24 cellular contexts compared by ENCODE assay signal in the genomic region with DNA sequence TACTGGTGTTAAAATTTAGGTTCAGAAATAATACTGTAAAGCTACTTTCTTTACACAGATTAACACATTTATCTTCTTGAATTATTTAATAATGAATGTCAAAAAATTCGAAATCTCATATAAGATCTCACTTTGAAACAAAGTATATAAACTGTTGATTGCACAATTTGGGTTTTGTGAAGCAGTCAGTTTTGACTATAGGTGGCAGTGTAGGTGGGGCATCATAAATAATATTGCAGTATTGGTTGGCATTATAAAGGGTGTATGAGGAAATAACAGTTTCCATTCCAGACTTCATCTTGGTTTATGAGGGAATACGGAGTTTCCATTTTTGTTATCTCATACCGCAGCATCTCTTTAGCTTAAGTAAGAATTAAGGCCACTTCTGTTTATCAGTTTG. TPM values are rescaled to one million over a fixed set of nuclear protein-coding genes. Genes with fewer than 3 reads are reported as not detected.
A peak's percentile ranks its signal among the peaks of the same experiment; 100 is the strongest.
DNase-seq lines count a peak whose midpoint lies in the region; ATAC-seq, FAIRE-seq and TF ChIP-seq lines count a peak whose summit lies in the region.
"Had no signal": no experiment of that assay in that cellular context is flagged by ENCODE, and none has a peak within 500 bp of the region (broad histone marks: within the 10 kb centered on the region; RNA-seq: fewer than 3 reads in every experiment).

No MANE protein-coding gene starts in this region.

- no peak overlapping the region for H2AFZ ChIP-seq in GM23338
- no peak overlapping the region for H2AFZ ChIP-seq in OCI-LY1 (ENCODE audit: low read length)

- H3K4me2 ChIP-seq in GM23338 (no peak overlapping the region), OCI-LY1 (ENCODE audit: low read length) (no peak overlapping the region)

- ATAC-seq in GM23338 = no peak
- no peak for ATAC-seq in HG03442 (IDR thresholded peaks at IDR 0.05; ENCODE audit: unreplicated experiment)
- ATAC-seq in HG03039 (IDR thresholded peaks at IDR 0.05; ENCODE audit: unreplicated experiment) = no peak
- ATAC-seq: activated CD4-positive, CD25-positive, alpha-beta regulatory T cell treated with anti-CD3 and anti-CD28 coated beads, Interleukin-2, amount 50 U/mL, for 24 hours; natural killer cell treated with Interleukin-12 subunit alpha and Interleukin-12 subunit beta and Interleukin-15 and Interleukin-18, amount 100 ng/mL, for 72 hours had no signal

- no peaks in the 10 kb centered on the region for H3K9me3 ChIP-seq in OCI-LY1 (ENCODE audit: low read length)
- H3K9me3 ChIP-seq: tibial artery had no signal

- in situ Hi-C loops in brain microvascular endothelial cell (cut with HindIII; ENCODE audit: low pct_ligation_motif_present, low sequenced_read_pairs) = no loop called here

- no peaks in the 10 kb centered on the region for H3K27me3 Mint-ChIP-seq in GM23338 (ENCODE audit: insufficient read depth, low read depth, poor library complexity)
- H3K27me3 Mint-ChIP-seq: activated naive CD8-positive, alpha-beta T cell treated with anti-CD3 and anti-CD28 coated beads, Interleukin-2, amount 10 ng/mL, durations not matched to agents 7 days and 5 days; CD8-positive, alpha-beta memory T cell; natural killer cell treated with Interleukin-12 subunit alpha and Interleukin-12 subunit beta and Interleukin-15 and Interleukin-18, amount 100 ng/mL, for 72 hours had no signal

- peak overlapping the region; percentile 55; the same call in 1 of the 2 replicates for H3K27ac ChIP-seq in GM23338 (ENCODE audit: low read depth)
- no peak overlapping the region for H3K27ac ChIP-seq in OCI-LY1 (ENCODE audit: low read depth, low read length, poor library complexity, severe bottlenecking)
- no peak overlapping the region for H3K27ac ChIP-seq in brain microvascular endothelial cell
- H3K27ac ChIP-seq: epithelial cell of prostate, HL-60, tibial artery had no signal

- TF ChIP-seq CTCF in GM23338 (conservative IDR thresholded peaks at IDR 0.05; ENCODE audit: low read depth in 2 of 2) (no peak; a peak in 1 of 4 replicates), OCI-LY1 (IDR thresholded peaks at IDR 0.05; ENCODE audit: low read length) (peak; percentile 21; the same call in 1 of the 2 replicates), brain microvascular endothelial cell (IDR thresholded peaks at IDR 0.05; ENCODE audit: low read depth, low read length, missing control alignments) (peak; percentile 6)

- H3K79me2 ChIP-seq in GM23338 (replicated peaks; ENCODE audit: insufficient read depth) = no peaks in the 10 kb centered on the region
- no peaks in the 10 kb centered on the region for H3K79me2 ChIP-seq in OCI-LY1 (ENCODE audit: insufficient read depth, low read length)

- H3K27ac Mint-ChIP-seq in GM23338 = no peak overlapping the region
- H3K27ac Mint-ChIP-seq: activated naive CD8-positive, alpha-beta T cell treated with anti-CD3 and anti-CD28 coated beads, Interleukin-2, amount 10 ng/mL, durations not matched to agents 7 days and 5 days; T-helper 2 cell treated with Interferon-gamma antibody and Interleukin-4, amounts not matched to agents 5 μg/mL and 100 μg/mL, for 36 hours had no signal

- no peak overlapping the region for H3K4me3 Mint-ChIP-seq in GM23338
- H3K4me3 Mint-ChIP-seq: activated naive CD8-positive, alpha-beta T cell treated with anti-CD3 and anti-CD28 coated beads, Interleukin-2, amount 10 ng/mL, durations not matched to agents 7 days and 5 days; CD8-positive, alpha-beta memory T cell; natural killer cell treated with Interleukin-12 subunit alpha and Interleukin-12 subunit beta and Interleukin-15 and Interleukin-18, amount 100 ng/mL, for 72 hours; T-helper 2 cell treated with Interferon-gamma antibody and Interleukin-4, amounts not matched to agents 5 μg/mL and 100 μg/mL, for 36 hours had no signal

- H3F3A ChIP-seq in GM23338 (replicated peaks; ENCODE audit: low read depth) (no peaks in the 10 kb centered on the region), OCI-LY1 (ENCODE audit: insufficient read depth, low read length) (no peaks in the 10 kb centered on the region)

- H3K36me3 ChIP-seq in GM23338 (ENCODE audit: insufficient read depth) (peaks cover 6% of the 10 kb centered on the region; the same call in 1 of the 2 replicates), OCI-LY1 (ENCODE audit: insufficient read depth, low read length) (peaks cover 41% of the 10 kb centered on the region), brain microvascular endothelial cell (replicated peaks) (peaks cover 6% of the 10 kb centered on the region)

- H3K9me3 Mint-ChIP-seq in GM23338 = no peaks in the 10 kb centered on the region
- H3K9me3 Mint-ChIP-seq: activated naive CD8-positive, alpha-beta T cell treated with anti-CD3 and anti-CD28 coated beads, Interleukin-2, amount 10 ng/mL, durations not matched to agents 7 days and 5 days; CD8-positive, alpha-beta memory T cell; natural killer cell treated with Interleukin-12 subunit alpha and Interleukin-12 subunit beta and Interleukin-15 and Interleukin-18, amount 100 ng/mL, for 72 hours; T-helper 2 cell treated with Interferon-gamma antibody and Interleukin-4, amounts not matched to agents 5 μg/mL and 100 μg/mL, for 36 hours had no signal

- H3K27me3 ChIP-seq in GM23338 (ENCODE audit: insufficient read depth) = no peaks in the 10 kb centered on the region
- no peaks in the 10 kb centered on the region for H3K27me3 ChIP-seq in OCI-LY1 (ENCODE audit: insufficient read depth, low read length)
- no peaks in the 10 kb centered on the region for H3K27me3 ChIP-seq in brain microvascular endothelial cell (replicated peaks)
- H3K27me3 ChIP-seq: tibial artery had no signal

- H4K20me1 ChIP-seq in GM23338 (replicated peaks; ENCODE audit: insufficient read depth) (no peaks in the 10 kb centered on the region), OCI-LY1 (ENCODE audit: insufficient read depth, low read length) (no peaks in the 10 kb centered on the region)

- H3K4me1 ChIP-seq in GM23338 (ENCODE audit: insufficient read depth) (peaks cover 33% of the 10 kb centered on the region), OCI-LY1 (ENCODE audit: insufficient read depth, low read length, severe bottlenecking) (no peaks in the 10 kb centered on the region)

- H3K4me3 ChIP-seq in GM23338 (no peak overlapping the region), OCI-LY1 (ENCODE audit: low read depth, low read length, poor library complexity, severe bottlenecking) (no peak overlapping the region), brain microvascular endothelial cell (ENCODE audit: low read depth, low read length) (no peak overlapping the region)
- H3K4me3 ChIP-seq: tibial artery had no signal

- no peak overlapping the region for H3K9ac ChIP-seq in OCI-LY1 (ENCODE audit: low read length)

- H3K4me1 Mint-ChIP-seq in GM23338 = peaks cover 29% of the 10 kb centered on the region

- DNase-seq in GM23338 (ENCODE audit: low spot score) (no peak), brain microvascular endothelial cell (no peak), mucosa of gallbladder (ENCODE audit: low spot score) (no peak), iPS-NIHi7 (ENCODE audit: extremely low spot score) (no peak)
- DNase-seq: activated naive CD8-positive, alpha-beta T cell treated with anti-CD3 and anti-CD28 coated beads, Interleukin-2, amount 10 ng/mL, durations not matched to agents 7 days and 5 days; CD8-positive, alpha-beta memory T cell; dermis blood vessel endothelial cell; GOT3; KG1; kidney glomerular epithelial cell; mesenchymal stem cell; NCI-H1436; NCI-H524; stimulated activated naive CD4-positive, alpha-beta T cell; tibial artery had no signal

- H3K9me2 ChIP-seq in GM23338 (ENCODE audit: insufficient read depth) (no peaks in the 10 kb centered on the region), OCI-LY1 (ENCODE audit: low read depth, low read length) (no peaks in the 10 kb centered on the region)

- FAIRE-seq in A204.1 (lab: Jason Lieb, UNC) = peak; percentile 35

- H3K36me3 Mint-ChIP-seq in GM23338 (ENCODE audit: low read depth) = peaks cover 29% of the 10 kb centered on the region; the same call in 2 of the 3 replicates

TF ChIP-seq in GM23338, 12 proteins besides CTCF, POLR2A, EP300 and RAD21 (continues in another document):
- TF ChIP-seq EZH2phosphoT487 (IDR thresholded peaks at IDR 0.05; ENCODE audit: unreplicated experiment) = no peak
- no peak for TF ChIP-seq CREB1 (CRISPR knock-in tag; IDR thresholded peaks at IDR 0.05; ENCODE audit: low read depth)
- TF ChIP-seq EZH2 (IDR thresholded peaks at IDR 0.05; ENCODE audit: low read depth, unreplicated experiment) = no peak
- TF ChIP-seq, protein P1, sequence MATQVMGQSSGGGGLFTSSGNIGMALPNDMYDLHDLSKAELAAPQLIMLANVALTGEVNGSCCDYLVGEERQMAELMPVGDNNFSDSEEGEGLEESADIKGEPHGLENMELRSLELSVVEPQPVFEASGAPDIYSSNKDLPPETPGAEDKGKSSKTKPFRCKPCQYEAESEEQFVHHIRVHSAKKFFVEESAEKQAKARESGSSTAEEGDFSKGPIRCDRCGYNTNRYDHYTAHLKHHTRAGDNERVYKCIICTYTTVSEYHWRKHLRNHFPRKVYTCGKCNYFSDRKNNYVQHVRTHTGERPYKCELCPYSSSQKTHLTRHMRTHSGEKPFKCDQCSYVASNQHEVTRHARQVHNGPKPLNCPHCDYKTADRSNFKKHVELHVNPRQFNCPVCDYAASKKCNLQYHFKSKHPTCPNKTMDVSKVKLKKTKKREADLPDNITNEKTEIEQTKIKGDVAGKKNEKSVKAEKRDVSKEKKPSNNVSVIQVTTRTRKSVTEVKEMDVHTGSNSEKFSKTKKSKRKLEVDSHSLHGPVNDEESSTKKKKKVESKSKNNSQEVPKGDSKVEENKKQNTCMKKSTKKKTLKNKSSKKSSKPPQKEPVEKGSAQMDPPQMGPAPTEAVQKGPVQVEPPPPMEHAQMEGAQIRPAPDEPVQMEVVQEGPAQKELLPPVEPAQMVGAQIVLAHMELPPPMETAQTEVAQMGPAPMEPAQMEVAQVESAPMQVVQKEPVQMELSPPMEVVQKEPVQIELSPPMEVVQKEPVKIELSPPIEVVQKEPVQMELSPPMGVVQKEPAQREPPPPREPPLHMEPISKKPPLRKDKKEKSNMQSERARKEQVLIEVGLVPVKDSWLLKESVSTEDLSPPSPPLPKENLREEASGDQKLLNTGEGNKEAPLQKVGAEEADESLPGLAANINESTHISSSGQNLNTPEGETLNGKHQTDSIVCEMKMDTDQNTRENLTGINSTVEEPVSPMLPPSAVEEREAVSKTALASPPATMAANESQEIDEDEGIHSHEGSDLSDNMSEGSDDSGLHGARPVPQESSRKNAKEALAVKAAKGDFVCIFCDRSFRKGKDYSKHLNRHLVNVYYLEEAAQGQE (IDR thresholded peaks at IDR 0.05; ENCODE audit: unreplicated experiment) = no peak
- TF ChIP-seq ZNF331 (CRISPR knock-in tag; IDR thresholded peaks at IDR 0.05; ENCODE audit: low read depth) = no peak
- TF ChIP-seq NANOG (IDR thresholded peaks at IDR 0.05; ENCODE audit: borderline replicate concordance) = no peak

RNA-seq across cellular contexts. Expression of a gene that starts 49.9 kb away (rescaled TPM):
- total RNA-seq in GM23338 (2014; rRNA removed; shearing (Covaris generic)) = 45.9 and 49.8 TPM in 2 replicates
- 14.1 and 18.0 TPM in 2 replicates for polyA plus RNA-seq in GM23338 (2016; fragmentation: Nextera tagmentation; extraction: Ambion mirVana)
- total RNA-seq in mucosa of gallbladder = 38.1 TPM

Comparison
In these comparisons a context has a peak if more than half of its experiments do, and no peak if none do; other contexts are left out.
1. CTCF ChIP-seq: peak in OCI-LY1 (single experiment) and brain microvascular endothelial cell (single experiment); none in GM23338 (0 of 2).